Comparison of ENCODE assay signal across 29 cellular contexts in genomic region chr1:36729716-36730510, GRCh38.
DNase-seq lines count a peak whose midpoint lies in the region; ATAC-seq and TF ChIP-seq lines count a peak whose summit lies in the region.
"Had no signal": no experiment of that assay in that cellular context is flagged by ENCODE, and none has a peak within 500 bp of the region (broad histone marks: within the 10 kb centered on the region; RNA-seq: fewer than 3 reads in every experiment).

No MANE protein-coding gene starts in this region.

- no peaks in the 10 kb centered on the region for H3K9me1 ChIP-seq in IMR-90 (ENCODE audit: insufficient read depth, low read length)

- TF ChIP-seq POLR2A in IMR-90 (IDR thresholded peaks at IDR 0.05; ENCODE audit: low read depth, low read length): no peak

- no peaks in the 10 kb centered on the region for H3K36me3 Mint-ChIP-seq in activated CD4-positive, alpha-beta memory T cell treated with anti-CD3 and anti-CD28 coated beads, Interleukin-2, amount 10 ng/mL, durations not matched to agents 7 days and 5 days (ENCODE audit: low read depth)
- H3K36me3 Mint-ChIP-seq in activated CD4-positive, alpha-beta memory T cell treated with anti-CD3 and anti-CD28 coated beads for 36 hours: no peaks in the 10 kb centered on the region
- H3K36me3 Mint-ChIP-seq in activated naive CD8-positive, alpha-beta T cell treated with anti-CD3 and anti-CD28 coated beads, Interleukin-2, amount 50 U/mL, for 24 hours (ENCODE audit: low read depth): no peaks in the 10 kb centered on the region
- H3K36me3 Mint-ChIP-seq: naive thymus-derived CD4-positive, alpha-beta T cell had no signal

- H3K9ac ChIP-seq in IMR-90 (ENCODE audit: low read depth, low read length): no peak overlapping the region

- no peaks in the 10 kb centered on the region for H4K20me1 ChIP-seq in IMR-90 (ENCODE audit: insufficient read depth, low read length)

- no peaks in the 10 kb centered on the region for H3K79me1 ChIP-seq in IMR-90 (ENCODE audit: low read depth in 1 of 2, low read length in 2 of 2)

- H3K27ac Mint-ChIP-seq in activated CD4-positive, alpha-beta memory T cell treated with anti-CD3 and anti-CD28 coated beads, Interleukin-2, amount 10 ng/mL, durations not matched to agents 7 days and 5 days: no peak overlapping the region
- no peak overlapping the region for H3K27ac Mint-ChIP-seq in activated CD4-positive, alpha-beta memory T cell treated with anti-CD3 and anti-CD28 coated beads for 36 hours
- no peak overlapping the region for H3K27ac Mint-ChIP-seq in activated naive CD8-positive, alpha-beta T cell treated with anti-CD3 and anti-CD28 coated beads, Interleukin-2, amount 50 U/mL, for 24 hours
- H3K27ac Mint-ChIP-seq: naive thymus-derived CD4-positive, alpha-beta T cell had no signal

- no peak overlapping the region for H3K14ac ChIP-seq in IMR-90 (replicated peaks; ENCODE audit: low read depth, low read length)

- H3K56ac ChIP-seq in IMR-90 (ENCODE audit: extremely low read depth, insufficient read depth, low read length): no peak overlapping the region

- no peak overlapping the region for H3K4me2 ChIP-seq in IMR-90 (ENCODE audit: low read depth, low read length)

- H3K4me3 ChIP-seq in IMR-90 (ENCODE audit: insufficient read depth, low read depth, low read length): no peak overlapping the region
- peak overlapping the region in 1 of 2 experiments; percentile 14 for H3K4me3 ChIP-seq in neutrophil (ENCODE audit: low read depth in 1 of 2, low read length in 1 of 2)
- H3K4me3 ChIP-seq: adrenal gland, dorsolateral prefrontal cortex, heart right ventricle, lung, prostate gland, SJCRH30, stomach, thyroid gland had no signal

- BruUV-seq in IMR-90 (replicated peaks; lab: Mats Ljungman, UMichigan): no TSS peak

- POLR2A ChIA-PET in activated CD4-positive, alpha-beta memory T cell treated with anti-CD3 and anti-CD28 coated beads, Interleukin-2, amount 10 ng/mL, durations not matched to agents 7 days and 5 days (lab: Charles Lee): no interaction called here
- POLR2A ChIA-PET in activated CD4-positive, alpha-beta memory T cell treated with anti-CD3 and anti-CD28 coated beads for 36 hours (lab: Charles Lee): no interaction called here
- POLR2A ChIA-PET in IMR-90 (lab: Charles Lee; ENCODE audit: unreplicated experiment): no interaction called here

- H3K9me3 ChIP-seq in IMR-90 (ENCODE audit: control insufficient read depth, insufficient read depth, low read length): no peaks in the 10 kb centered on the region
- H3K9me3 ChIP-seq in neutrophil: no peaks in the 10 kb centered on the region
- H3K9me3 ChIP-seq: adrenal gland, heart right ventricle, prostate gland, SJCRH30, stomach, thyroid gland had no signal

- H2BK5ac ChIP-seq in IMR-90 (ENCODE audit: low read depth, low read length, poor library complexity, severe bottlenecking): no peak overlapping the region

- H3K9me3 Mint-ChIP-seq in activated CD4-positive, alpha-beta memory T cell treated with anti-CD3 and anti-CD28 coated beads, Interleukin-2, amount 10 ng/mL, durations not matched to agents 7 days and 5 days: no peaks in the 10 kb centered on the region
- no peaks in the 10 kb centered on the region for H3K9me3 Mint-ChIP-seq in activated CD4-positive, alpha-beta memory T cell treated with anti-CD3 and anti-CD28 coated beads for 36 hours
- no peaks in the 10 kb centered on the region for H3K9me3 Mint-ChIP-seq in activated naive CD8-positive, alpha-beta T cell treated with anti-CD3 and anti-CD28 coated beads, Interleukin-2, amount 50 U/mL, for 24 hours
- H3K9me3 Mint-ChIP-seq: naive thymus-derived CD4-positive, alpha-beta T cell had no signal

- CTCF ChIA-PET in activated CD4-positive, alpha-beta memory T cell treated with anti-CD3 and anti-CD28 coated beads, Interleukin-2, amount 10 ng/mL, durations not matched to agents 7 days and 5 days (lab: Charles Lee): no interaction called here
- CTCF ChIA-PET in activated CD4-positive, alpha-beta memory T cell treated with anti-CD3 and anti-CD28 coated beads for 36 hours (lab: Charles Lee): no interaction called here
- CTCF ChIA-PET in IMR-90 (lab: Yijun Ruan, JAX): interaction anchor here (0.6 kb wide), 1 partner anchor 112 kb away, joined by 3 read pairs; no protein-coding TSS in a partner anchor

- no peak overlapping the region for H4K5ac ChIP-seq in IMR-90 (ENCODE audit: low read depth, low read length)

- peak overlapping the region; percentile 7 for H2AFZ ChIP-seq in IMR-90 (replicated peaks; ENCODE audit: low read length, poor library complexity)

- no peak overlapping the region for H2BK120ac ChIP-seq in IMR-90 (ENCODE audit: low read depth, low read length)

- no peak overlapping the region for H3K23ac ChIP-seq in IMR-90 (ENCODE audit: low read depth, low read length)

- peaks cover 13% of the 10 kb centered on the region for H3K27me3 Mint-ChIP-seq in activated CD4-positive, alpha-beta memory T cell treated with anti-CD3 and anti-CD28 coated beads, Interleukin-2, amount 10 ng/mL, durations not matched to agents 7 days and 5 days
- H3K27me3 Mint-ChIP-seq in activated CD4-positive, alpha-beta memory T cell treated with anti-CD3 and anti-CD28 coated beads for 36 hours: peaks cover 26% of the 10 kb centered on the region
- peaks cover 26% of the 10 kb centered on the region for H3K27me3 Mint-ChIP-seq in activated naive CD8-positive, alpha-beta T cell treated with anti-CD3 and anti-CD28 coated beads, Interleukin-2, amount 50 U/mL, for 24 hours

- TF ChIP-seq RAD21 in IMR-90 (IDR thresholded peaks at IDR 0.05; ENCODE audit: low read length): no peak

- H3K27me3 ChIP-seq in IMR-90 (ENCODE audit: control insufficient read depth, insufficient read depth, low read length) (no peaks in the 10 kb centered on the region), neutrophil (peaks cover 21% of the 10 kb centered on the region)
- H3K27me3 ChIP-seq: adrenal gland, thyroid gland had no signal

- no peak overlapping the region for H2AK5ac ChIP-seq in IMR-90 (ENCODE audit: low read depth, low read length)

- no peak overlapping the region for H4K8ac ChIP-seq in IMR-90 (ENCODE audit: low read depth in 2 of 2, low read length in 2 of 2)

- H3K4me1 ChIP-seq in IMR-90 (ENCODE audit: control insufficient read depth, insufficient read depth, low read length): no peaks in the 10 kb centered on the region
- H3K4me1 ChIP-seq in neutrophil (ENCODE audit: control insufficient read depth in 1 of 2, insufficient read depth in 1 of 2, low read depth in 1 of 2, low read length in 1 of 2): peaks cover 20 to 40% of the 10 kb centered on the region in 2 experiments
- H3K4me1 ChIP-seq: adrenal gland, prostate gland, SJCRH30, stomach, thyroid gland had no signal

- H4K91ac ChIP-seq in IMR-90 (ENCODE audit: insufficient read depth, low read depth, low read length): no peak overlapping the region

- intact Hi-C loops in activated CD4-positive, alpha-beta memory T cell treated with anti-CD3 and anti-CD28 coated beads for 36 hours (cut with micrococcal nuclease): no loop called here
- intact Hi-C loops in IMR-90 (cut with micrococcal nuclease): no loop called here

- no peak overlapping the region for H3K4me3 Mint-ChIP-seq in activated CD4-positive, alpha-beta memory T cell treated with anti-CD3 and anti-CD28 coated beads, Interleukin-2, amount 10 ng/mL, durations not matched to agents 7 days and 5 days
- H3K4me3 Mint-ChIP-seq in activated CD4-positive, alpha-beta memory T cell treated with anti-CD3 and anti-CD28 coated beads for 36 hours: no peak overlapping the region
- no peak overlapping the region for H3K4me3 Mint-ChIP-seq in activated naive CD8-positive, alpha-beta T cell treated with anti-CD3 and anti-CD28 coated beads, Interleukin-2, amount 50 U/mL, for 24 hours
- H3K4me3 Mint-ChIP-seq: naive thymus-derived CD4-positive, alpha-beta T cell had no signal

- ATAC-seq in IMR-90 (ENCODE audit: low read depth): no peak
- ATAC-seq in activated naive CD8-positive, alpha-beta T cell treated with anti-CD3 and anti-CD28 coated beads, Interleukin-2, amount 50 U/mL, for 24 hours: peak; percentile 15
- ATAC-seq: naive thymus-derived CD4-positive, alpha-beta T cell; sciatic nerve had no signal

- no peak overlapping the region for H3K27ac ChIP-seq in IMR-90 (ENCODE audit: insufficient read depth, low read length)
- peak overlapping the region; percentile 72 for H3K27ac ChIP-seq in neutrophil
- H3K27ac ChIP-seq in substantia nigra (ENCODE audit: low read depth, low read length, poor library complexity, severe bottlenecking): no peak overlapping the region
- H3K27ac ChIP-seq: adrenal gland, dorsolateral prefrontal cortex, heart right ventricle, prostate gland, SJCRH30, stomach, thyroid gland had no signal

- H2BK15ac ChIP-seq in IMR-90 (ENCODE audit: low read depth, low read length): no peak overlapping the region

- TF ChIP-seq CTCF in IMR-90 (conservative IDR thresholded peaks at IDR 0.05; ENCODE audit: low read depth, low read length) (no peak), neutrophil (IDR thresholded peaks at IDR 0.05) (no peak)

- H3K36me3 ChIP-seq in IMR-90 (ENCODE audit: control insufficient read depth, insufficient read depth, low read length) (no peaks in the 10 kb centered on the region), neutrophil (no peaks in the 10 kb centered on the region)
- H3K36me3 ChIP-seq: adrenal gland, heart right ventricle, prostate gland, SJCRH30, stomach, thyroid gland had no signal

- in situ Hi-C loops in IMR-90 (cut with MboI; ENCODE audit: low sequenced_read_pairs): no loop called here

- WGBS in IMR-90 (ENCODE audit: extremely low coverage in 2 of 2, insufficient read length in 1 of 2), 2 experiments: 87% methylated on average over 2 of the region's 12 CpGs; no CpG with 5 or more reads in 1 of the 2 experiments

- H3K4ac ChIP-seq in IMR-90 (ENCODE audit: low read depth, low read length): no peak overlapping the region

- H2BK20ac ChIP-seq in IMR-90 (ENCODE audit: low read depth, low read length): no peak overlapping the region

- no peak overlapping the region for H3K18ac ChIP-seq in IMR-90 (ENCODE audit: low read depth, low read length)

- no peak overlapping the region for H2AK9ac ChIP-seq in IMR-90 (replicated peaks; ENCODE audit: low read depth, low read length, poor library complexity)

- peaks cover 4% of the 10 kb centered on the region for H3K4me1 Mint-ChIP-seq in activated CD4-positive, alpha-beta memory T cell treated with anti-CD3 and anti-CD28 coated beads, Interleukin-2, amount 10 ng/mL, durations not matched to agents 7 days and 5 days
- no peaks in the 10 kb centered on the region for H3K4me1 Mint-ChIP-seq in activated CD4-positive, alpha-beta memory T cell treated with anti-CD3 and anti-CD28 coated beads for 36 hours (ENCODE audit: low read depth)
- no peaks in the 10 kb centered on the region for H3K4me1 Mint-ChIP-seq in activated naive CD8-positive, alpha-beta T cell treated with anti-CD3 and anti-CD28 coated beads, Interleukin-2, amount 50 U/mL, for 24 hours

- dilution Hi-C loops in IMR-90 (cut with HindIII; ENCODE audit: low sequenced_read_pairs, unreplicated experiment): no loop called here

- DNase-seq in activated CD4-positive, alpha-beta memory T cell treated with anti-CD3 and anti-CD28 coated beads, Interleukin-2, amount 10 ng/mL, durations not matched to agents 7 days and 5 days: peak; percentile 25
- no peak for DNase-seq in activated CD4-positive, alpha-beta memory T cell treated with anti-CD3 and anti-CD28 coated beads for 36 hours
- DNase-seq in IMR-90 (no peak), substantia nigra (lab: John Stamatoyannopoulos, UW) (no peak)
- no peak for DNase-seq in activated naive CD8-positive, alpha-beta T cell treated with anti-CD3 and anti-CD28 coated beads, Interleukin-2, amount 50 U/mL, for 24 hours
- no peak for DNase-seq in central memory CD4-positive, alpha-beta T cell
- DNase-seq: activated CD4-positive, alpha-beta T cell treated with anti-CD3 and anti-CD28 coated beads for 48 hours; activated naive CD4-positive, alpha-beta T cell; adrenal gland; DMS153; dorsolateral prefrontal cortex; HCEC 1CT; heart right ventricle; naive thymus-derived CD4-positive, alpha-beta T cell; NCI-H1092 treated with DMSO at 0.1 percent for 48 hours; NCI-H187 treated with DMSO at 0.1 percent for 48 hours; NCI-H226; occipital lobe; RPMI8226; SJCRH30; stimulated activated CD8-positive, alpha-beta memory T cell treated with anti-CD3 and anti-CD28 coated beads, Interleukin-4, amount 100 ng/mL, for 48 hours; stomach; SW 1271; T-helper 9 cell; thyroid gland had no signal
